In genomic region chr6:111793711-111794111, GRCh38 we compare ENCODE assay signal across 9 cellular contexts.
A peak's percentile ranks its signal among the peaks of the same experiment; 100 is the strongest.
DNase-seq lines count a peak whose midpoint lies in the region; ATAC-seq and TF ChIP-seq lines count a peak whose summit lies in the region.
"Had no signal": no experiment of that assay in that cellular context is flagged by ENCODE, and none has a peak within 500 bp of the region (broad histone marks: within the 10 kb centered on the region; RNA-seq: fewer than 3 reads in every experiment).

No MANE protein-coding gene starts in this region.

- peaks cover 34 to 74% (median 54%) of the 10 kb centered on the region in 4 donors for H3K4me1 Mint-ChIP-seq in naive thymus-derived CD8-positive, alpha-beta T cell

- H3K36me3 Mint-ChIP-seq in naive thymus-derived CD8-positive, alpha-beta T cell = peaks cover 0 to 4% (median 0%) of the 10 kb centered on the region in 3 donors

- ATAC-seq in HG03097 (IDR thresholded peaks at IDR 0.05; ENCODE audit: low FRiP score, unreplicated experiment) = peak; percentile 63
- peak; percentile 79 to 91 for ATAC-seq in naive thymus-derived CD8-positive, alpha-beta T cell
- ATAC-seq in GM18858 (IDR thresholded peaks at IDR 0.05; ENCODE audit: unreplicated experiment) = no peak

- POLR2A ChIA-PET in naive thymus-derived CD8-positive, alpha-beta T cell (lab: Charles Lee) = interaction anchor here (0.7 to 1.5 kb wide), 2 partner anchors 11 to 158 kb away, joined by 3 to 4 read pairs; no protein-coding TSS in a partner anchor

- DNase-seq in GM13976 (ENCODE audit: low spot score) (peak; percentile 28), ecto neural progenitor cell (ENCODE audit: low spot score) (no peak), NCI-H1436 (lab: John Stamatoyannopoulos, UW) (no peak), NCI-H2029 treated with DMSO at 0.1 percent for 48 hours (lab: John Stamatoyannopoulos, UW) (no peak)
- DNase-seq in activated T-cell treated with anti-CD3 and anti-CD28 coated beads, Interleukin-2, amount 50 U/mL, for 48 hours = peak; percentile 62 to 66
- DNase-seq in naive thymus-derived CD8-positive, alpha-beta T cell = peak in 7 of 10 donors; percentile 10 to 55 (median 37)
- DNase-seq: NCI-H2227 treated with DMSO at 0.1 percent for 48 hours had no signal

- H3K27me3 Mint-ChIP-seq in naive thymus-derived CD8-positive, alpha-beta T cell = no peaks in the 10 kb centered on the region

- H3K4me3 Mint-ChIP-seq in naive thymus-derived CD8-positive, alpha-beta T cell = peak overlapping the region; percentile 68 to 95 (median 73)

- H3K9me3 Mint-ChIP-seq in naive thymus-derived CD8-positive, alpha-beta T cell = no peaks in the 10 kb centered on the region

- in situ Hi-C loops in GM13976 (cut with MboI; ENCODE audit: low sequenced_read_pairs, unreplicated experiment) = no loop called here

- H3K27ac Mint-ChIP-seq in naive thymus-derived CD8-positive, alpha-beta T cell = peak overlapping the region; percentile 52 to 97 (median 87)

- no peak for TF ChIP-seq CTCF in GM13976 (IDR thresholded peaks at IDR 0.05; ENCODE audit: borderline replicate concordance, control extremely low read depth, extremely low read depth, insufficient read depth, missing control alignments)

Comparison
In these comparisons a context has a peak if more than half of its experiments do, and no peak if none do; other contexts are left out.
1. DNase-seq: peak in GM13976 (single experiment), activated T-cell treated with anti-CD3 and anti-CD28 coated beads, Interleukin-2, amount 50 U/mL, for 48 hours (2 of 2) and naive thymus-derived CD8-positive, alpha-beta T cell (7 of 10); none in ecto neural progenitor cell (single experiment), NCI-H1436 (single experiment) and NCI-H2029 treated with DMSO at 0.1 percent for 48 hours (single experiment).